9 cellular contexts compared by ENCODE assay signal in genomic region chr1:162627662-162628296, GRCh38. TPM values are rescaled to one million over a fixed set of nuclear protein-coding genes. Genes with fewer than 3 reads are reported as not detected.
DNase-seq lines count a peak whose midpoint lies in the region; ATAC-seq and TF ChIP-seq lines count a peak whose summit lies in the region.
"Had no signal": no experiment of that assay in that cellular context is flagged by ENCODE, and none has a peak within 500 bp of the region (broad histone marks: within the 10 kb centered on the region; RNA-seq: fewer than 3 reads in every experiment).

No MANE protein-coding gene starts in this region.

- TF ChIP-seq POLR2A in uterus (IDR thresholded peaks at IDR 0.05): no peak

- H3K4me1 ChIP-seq in OCI-LY3 (ENCODE audit: low read length): peaks cover 3% of the 10 kb centered on the region; the same call in 1 of the 2 replicates
- no peaks in the 10 kb centered on the region for H3K4me1 ChIP-seq in uterus

- H2AFZ ChIP-seq in OCI-LY3 (ENCODE audit: low read depth, low read length): no peak overlapping the region

- H3K27me3 ChIP-seq in OCI-LY3 (ENCODE audit: low read depth, low read length) (no peaks in the 10 kb centered on the region), uterus (no peaks in the 10 kb centered on the region)

- no peak overlapping the region for H3K4me2 ChIP-seq in OCI-LY3 (ENCODE audit: low read length)

- DNase-seq in GDM1 (lab: John Stamatoyannopoulos, UW) (peak; percentile 2), fibroblast of mammary gland (ENCODE audit: low read depth) (peak; percentile 70), uterus (no peak), ureter (ENCODE audit: low spot score) (no peak)

- H3K27ac ChIP-seq in 22Rv1 (no peak overlapping the region), OCI-LY3 (ENCODE audit: low read length) (no peak overlapping the region), uterus (peak overlapping the region; percentile 79 to 87)
- H3K27ac ChIP-seq: epithelial cell of prostate had no signal

- intact Hi-C loops in uterus (cut with DNase I; ENCODE audit: low total_unique reads): no loop called here

- no peak overlapping the region for H3K9ac ChIP-seq in OCI-LY3 (ENCODE audit: low read length)

- H3K36me3 ChIP-seq in OCI-LY3 (replicated peaks; ENCODE audit: low read depth, low read length) (no peaks in the 10 kb centered on the region), uterus (no peaks in the 10 kb centered on the region)

- H4K20me1 ChIP-seq in OCI-LY3 (ENCODE audit: insufficient read depth, low read length): no peaks in the 10 kb centered on the region

- TF ChIP-seq CTCF in 22Rv1 (IDR thresholded peaks at IDR 0.05) (peak; percentile 87), OCI-LY3 (IDR thresholded peaks at IDR 0.05; ENCODE audit: low read depth, low read length) (peak; percentile 76), fibroblast of mammary gland (conservative IDR thresholded peaks at IDR 0.05; ENCODE audit: control insufficient read depth, insufficient read depth, low read depth, low read length) (peak; percentile 53), uterus (IDR thresholded peaks at IDR 0.05) (peak in 1 of 4 experiments; percentile 18)

- H3K4me3 ChIP-seq in OCI-LY3 (ENCODE audit: low read length): no peak overlapping the region
- H3K4me3 ChIP-seq in fibroblast of mammary gland (ENCODE audit: control insufficient read depth, low read depth, low read length): no peak overlapping the region
- H3K4me3 ChIP-seq in uterus: no peak overlapping the region

- ATAC-seq in GM21423 (IDR thresholded peaks at IDR 0.05; ENCODE audit: unreplicated experiment) (no peak), HG03108 (IDR thresholded peaks at IDR 0.05; ENCODE audit: unreplicated experiment) (no peak)

- H3K9me3 ChIP-seq in OCI-LY3 (ENCODE audit: insufficient read depth, low read length) (no peaks in the 10 kb centered on the region), uterus (no peaks in the 10 kb centered on the region)

- no peaks in the 10 kb centered on the region for H3K79me2 ChIP-seq in OCI-LY3 (ENCODE audit: low read length)

RNA-seq across cellular contexts. Expression of gene DDR2, which starts 4.5 kb away (rescaled TPM):
- 100 to 1,000 TPM in 1 of 4 donors, 10 to 100 TPM in 3; 40.0 to 134 (median 74.7) TPM for total RNA-seq in uterus
- total RNA-seq in ureter: 60.3 TPM

Comparison
In these comparisons a context has a peak if more than half of its experiments do, and no peak if none do; other contexts are left out.
1. H3K27ac ChIP-seq: peak in uterus (2 of 2); none in 22Rv1 (single experiment) and OCI-LY3 (single experiment).
2. DNase-seq: peak in GDM1 (single experiment) and fibroblast of mammary gland (single experiment); none in uterus (0 of 2) and ureter (single experiment).